Comparison of ENCODE assay signal across 8 cellular contexts in genomic region chr19:40691421-40692211, GRCh38. TPM values are rescaled to one million over a fixed set of nuclear protein-coding genes. Genes with fewer than 3 reads are reported as not detected.
DNase-seq lines count a peak whose midpoint lies in the region; ATAC-seq, FAIRE-seq and TF ChIP-seq lines count a peak whose summit lies in the region.

No MANE protein-coding gene starts in this region.

- peak; percentile 22 for DNase-seq in stimulated activated CD4-positive, alpha-beta T cell treated with anti-CD3 and anti-CD28 coated beads, Interleukin-15, amount 100 ng/mL, for 24 hours
- DNase-seq in stimulated activated CD4-positive, alpha-beta T cell treated with anti-CD3 and anti-CD28 coated beads, Interleukin-4, amount 100 ng/mL, for 4 hours = no peak
- DNase-seq in activated T-cell treated with anti-CD3 and anti-CD28 coated beads, Interleukin-2, amount 50 U/mL, for 48 hours = peak; percentile 35 to 41
- DNase-seq in keratinocyte (ENCODE audit: low read depth, low spot score) (no peak), upper lobe of right lung (no peak), kidney tubule cell (ENCODE audit: low spot score) (no peak)

- peaks cover 8 to 18% of the 10 kb centered on the region in 2 experiments for H3K36me3 ChIP-seq in keratinocyte (ENCODE audit: control insufficient read depth in 2 of 2, extremely low read depth in 1 of 2, insufficient read depth in 2 of 2, low read length in 2 of 2)
- H3K36me3 ChIP-seq in upper lobe of right lung = peaks cover 18% of the 10 kb centered on the region

- H3K27ac ChIP-seq in keratinocyte (ENCODE audit: control insufficient read depth, insufficient read depth, low read length) = peak overlapping the region; percentile 84
- H3K27ac ChIP-seq in upper lobe of right lung = peak overlapping the region; percentile 86

- ATAC-seq in upper lobe of right lung (no peak), HG02763 (IDR thresholded peaks at IDR 0.05; ENCODE audit: unreplicated experiment) (no peak), GM18519 (IDR thresholded peaks at IDR 0.05; ENCODE audit: low FRiP score, unreplicated experiment) (no peak)

- H4K20me1 ChIP-seq in keratinocyte (ENCODE audit: control insufficient read depth, extremely low read depth, insufficient read depth, low read length) = peaks cover 2% of the 10 kb centered on the region

- H3K9me1 ChIP-seq in keratinocyte (ENCODE audit: control insufficient read depth, extremely low read depth, insufficient read depth, low read length) = no peaks in the 10 kb centered on the region

- H3K4me3 ChIP-seq in keratinocyte (ENCODE audit: control insufficient read depth in 2 of 3, extremely low read depth in 1 of 3, insufficient read depth in 2 of 3, low read depth in 1 of 3, low read length in 3 of 3) (no peak overlapping the region), upper lobe of right lung (peak overlapping the region; percentile 59)

- H2AFZ ChIP-seq in keratinocyte (ENCODE audit: control insufficient read depth, low read length) = peak overlapping the region; percentile 87

- TF ChIP-seq CTCF in keratinocyte (optimal IDR thresholded peaks at IDR 0.05 in 1 of 3, IDR thresholded peaks at IDR 0.05 in 1 of 3, conservative IDR thresholded peaks at IDR 0.05 in 1 of 3; ENCODE audit: extremely low read depth in 1 of 3, insufficient read depth in 2 of 3, low read length in 3 of 3) (peak in 1 of 3 experiments; percentile 18), upper lobe of right lung (IDR thresholded peaks at IDR 0.05) (no peak)

- dilution Hi-C loops in keratinocyte (cut with MboI; ENCODE audit: extremely low pct_ligation_motif_present, low sequenced_read_pairs) = no loop called here

- H3K9me3 ChIP-seq in keratinocyte (ENCODE audit: control insufficient read depth, low read depth, low read length) = no peaks in the 10 kb centered on the region
- no peaks in the 10 kb centered on the region for H3K9me3 ChIP-seq in upper lobe of right lung

- H3K79me2 ChIP-seq in keratinocyte (ENCODE audit: control insufficient read depth, insufficient read depth, low read length) = peaks cover 15% of the 10 kb centered on the region

- intact Hi-C loops in upper lobe of right lung (cut with DNase I) = no loop called here

- FAIRE-seq in keratinocyte (lab: Jason Lieb, UNC) = no peak

- H3K27me3 ChIP-seq in keratinocyte (ENCODE audit: control insufficient read depth, extremely low read depth, insufficient read depth, low read length) (no peaks in the 10 kb centered on the region), upper lobe of right lung (no peaks in the 10 kb centered on the region)

- H3K4me1 ChIP-seq in keratinocyte (ENCODE audit: control insufficient read depth, extremely low read depth, insufficient read depth, low read length) = peaks cover 36% of the 10 kb centered on the region
- peaks cover 17% of the 10 kb centered on the region for H3K4me1 ChIP-seq in upper lobe of right lung

- peak overlapping the region; percentile 88 for H3K9ac ChIP-seq in keratinocyte (ENCODE audit: control insufficient read depth, extremely low read depth, insufficient read depth, low read length)

- H3K4me2 ChIP-seq in keratinocyte (ENCODE audit: control insufficient read depth, extremely low read depth, insufficient read depth, low read depth, low read length) = peak overlapping the region; percentile 89

RNA-seq across cellular contexts. Expression of gene NUMBL, which starts 1.2 kb away (rescaled TPM):
- polyA plus RNA-seq in keratinocyte = 5.5 to 6.0 TPM (median 5.7 TPM) in 3 replicates
- 2.1 TPM for polyA plus RNA-seq in keratinocyte (2011; ENCODE audit: low read depth)
- polyA plus RNA-seq in keratinocyte (2011; cell fraction: cytosol; rRNA removed) = 2.8 and 6.6 TPM in 2 replicates
- 17.4 and 21.6 TPM in 2 replicates for polyA plus RNA-seq in keratinocyte (2011; cell fraction: nucleus; rRNA removed)
- 5.1 and 6.9 TPM in 2 replicates for polyA plus RNA-seq in keratinocyte (2012; ENCODE audit: low replicate concordance)
- polyA minus RNA-seq in keratinocyte = 7.4 to 12.4 TPM (median 7.8 TPM) in 3 replicates
- polyA minus RNA-seq in keratinocyte (2011; cell fraction: cytosol; rRNA and poly(A)+ RNA removed) = 7.7 TPM
- polyA minus RNA-seq in keratinocyte (2011; cell fraction: nucleus; rRNA and poly(A)+ RNA removed) = 6.2 and 12.3 TPM in 2 replicates
- total RNA-seq in upper lobe of right lung = 19.5 TPM

RNA-seq across cellular contexts. Expression of gene COQ8B, which starts 25.1 kb away (rescaled TPM):
- polyA plus RNA-seq in keratinocyte = 11.0 to 13.8 TPM (median 13.8 TPM) in 3 replicates
- polyA plus RNA-seq in keratinocyte (2011; ENCODE audit: low read depth) = 2.0 TPM
- polyA plus RNA-seq in keratinocyte (2011; cell fraction: cytosol; rRNA removed) = 4.9 and 9.7 TPM in 2 replicates
- 17.3 and 23.2 TPM in 2 replicates for polyA plus RNA-seq in keratinocyte (2011; cell fraction: nucleus; rRNA removed)
- 10.2 and 16.4 TPM in 2 replicates for polyA plus RNA-seq in keratinocyte (2012; ENCODE audit: low replicate concordance)
- polyA minus RNA-seq in keratinocyte = 8.6 to 18.7 TPM (median 10.4 TPM) in 3 replicates
- polyA minus RNA-seq in keratinocyte (2011; cell fraction: cytosol; rRNA and poly(A)+ RNA removed) = 11.7 TPM
- 11.3 and 12.1 TPM in 2 replicates for polyA minus RNA-seq in keratinocyte (2011; cell fraction: nucleus; rRNA and poly(A)+ RNA removed)
- 43.6 TPM for total RNA-seq in upper lobe of right lung

RNA-seq across cellular contexts. Expression of gene ITPKC, which starts 25.3 kb away (rescaled TPM):
- polyA plus RNA-seq in keratinocyte = 17.0 to 32.6 TPM (median 17.2 TPM) in 3 replicates
- 90.2 TPM for polyA plus RNA-seq in keratinocyte (2011; ENCODE audit: low read depth)
- polyA plus RNA-seq in keratinocyte (2011; cell fraction: cytosol; rRNA removed) = 14.9 and 18.4 TPM in 2 replicates
- polyA plus RNA-seq in keratinocyte (2011; cell fraction: nucleus; rRNA removed) = 35.1 and 39.9 TPM in 2 replicates
- polyA plus RNA-seq in keratinocyte (2012; ENCODE audit: low replicate concordance) = 23.3 and 78.9 TPM in 2 replicates
- 26.8 to 44.5 TPM (median 40.3 TPM) in 3 replicates for polyA minus RNA-seq in keratinocyte
- polyA minus RNA-seq in keratinocyte (2011; cell fraction: cytosol; rRNA and poly(A)+ RNA removed) = 29.4 TPM
- polyA minus RNA-seq in keratinocyte (2011; cell fraction: nucleus; rRNA and poly(A)+ RNA removed) = 34.6 and 37.9 TPM in 2 replicates
- total RNA-seq in upper lobe of right lung = 51.6 TPM

RNA-seq across cellular contexts. Expression of gene ACTMAP, which starts 58.7 kb away (rescaled TPM):
- 1.4 to 2.8 TPM (median 1.4 TPM) in 3 replicates for polyA plus RNA-seq in keratinocyte
- polyA plus RNA-seq in keratinocyte (2011; ENCODE audit: low read depth) = 1.4 TPM
- polyA plus RNA-seq in keratinocyte (2011; cell fraction: cytosol; rRNA removed) = 1.8 and 2.4 TPM in 2 replicates
- polyA plus RNA-seq in keratinocyte (2011; cell fraction: nucleus; rRNA removed) = 5.0 and 6.9 TPM in 2 replicates
- 3.2 and 3.6 TPM in 2 replicates for polyA plus RNA-seq in keratinocyte (2012; ENCODE audit: low replicate concordance)
- 1.1 to 8.8 TPM (median 1.8 TPM) in 3 replicates for polyA minus RNA-seq in keratinocyte
- polyA minus RNA-seq in keratinocyte (2011; cell fraction: cytosol; rRNA and poly(A)+ RNA removed) = 2.7 TPM
- polyA minus RNA-seq in keratinocyte (2011; cell fraction: nucleus; rRNA and poly(A)+ RNA removed) = 1.5 and 3.3 TPM in 2 replicates
- total RNA-seq in upper lobe of right lung = 18.5 TPM

RNA-seq across cellular contexts. Expression of gene SNRPA, which starts 59.4 kb away (rescaled TPM):
- 54.5 to 129 TPM (median 93.4 TPM) in 3 replicates for polyA plus RNA-seq in keratinocyte
- 9.3 TPM for polyA plus RNA-seq in keratinocyte (2011; ENCODE audit: low read depth)
- 83.2 and 87.4 TPM in 2 replicates for polyA plus RNA-seq in keratinocyte (2011; cell fraction: cytosol; rRNA removed)
- 62.4 and 70.6 TPM in 2 replicates for polyA plus RNA-seq in keratinocyte (2011; cell fraction: nucleus; rRNA removed)
- polyA plus RNA-seq in keratinocyte (2012; ENCODE audit: low replicate concordance) = 33.5 and 73.1 TPM in 2 replicates
- polyA minus RNA-seq in keratinocyte = 94.9 to 233 TPM (median 101 TPM) in 3 replicates
- polyA minus RNA-seq in keratinocyte (2011; cell fraction: cytosol; rRNA and poly(A)+ RNA removed) = 82.5 TPM
- 42.8 and 63.6 TPM in 2 replicates for polyA minus RNA-seq in keratinocyte (2011; cell fraction: nucleus; rRNA and poly(A)+ RNA removed)
- 51.7 TPM for total RNA-seq in upper lobe of right lung

Comparison
In these comparisons a context has a peak if more than half of its experiments do, and no peak if none do; other contexts are left out.
1. DNase-seq: peak in stimulated activated CD4-positive, alpha-beta T cell treated with anti-CD3 and anti-CD28 coated beads, Interleukin-15, amount 100 ng/mL, for 24 hours (single experiment) and activated T-cell treated with anti-CD3 and anti-CD28 coated beads, Interleukin-2, amount 50 U/mL, for 48 hours (2 of 2); none in stimulated activated CD4-positive, alpha-beta T cell treated with anti-CD3 and anti-CD28 coated beads, Interleukin-4, amount 100 ng/mL, for 4 hours (0 of 2), keratinocyte (single experiment), upper lobe of right lung (single experiment) and kidney tubule cell (single experiment).